ENCODE assay signal across 8 cellular contexts in the genomic region with DNA sequence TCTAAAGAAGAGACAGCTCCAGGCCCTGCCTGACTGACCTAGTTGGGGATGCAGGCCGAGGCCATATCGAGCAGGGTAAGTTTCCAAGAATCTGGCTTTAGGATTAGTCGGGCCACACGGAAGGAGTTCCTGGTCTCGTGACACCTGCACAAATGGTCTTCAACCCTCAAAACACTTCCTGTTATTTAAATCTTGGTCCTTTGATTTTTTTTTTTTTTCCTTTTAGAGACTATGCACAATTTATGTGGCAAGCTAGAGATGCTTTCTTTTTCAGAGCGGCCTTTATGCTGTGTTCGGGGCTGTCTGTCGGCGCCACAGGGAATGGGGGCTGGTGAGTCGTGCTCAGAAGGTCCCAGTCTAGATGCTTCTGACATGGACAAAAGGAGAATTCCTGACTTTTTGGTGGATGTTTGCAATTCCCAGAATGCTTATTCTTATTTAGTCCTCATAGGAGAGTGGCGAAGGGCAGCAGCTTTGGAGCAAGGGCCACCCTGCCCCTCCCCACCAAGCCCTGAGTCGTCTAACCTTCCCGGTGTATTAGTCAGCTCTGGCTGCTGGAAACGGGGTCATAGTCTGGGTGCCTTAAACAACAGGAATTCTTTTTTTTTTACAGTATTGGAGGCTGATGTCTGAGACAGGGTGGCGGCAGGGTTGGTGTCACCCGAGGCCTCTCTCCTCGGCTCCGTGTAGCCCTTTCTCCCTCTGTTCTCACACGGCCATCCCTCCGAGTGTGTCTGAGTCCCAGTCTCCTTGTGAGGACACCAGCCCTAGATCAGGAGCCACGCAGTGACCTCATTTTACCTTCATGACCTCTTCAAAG. TPM values are rescaled to one million over a fixed set of nuclear protein-coding genes. Genes with fewer than 3 reads are reported as not detected.
A peak's percentile ranks its signal among the peaks of the same experiment; 100 is the strongest.
DNase-seq lines count a peak whose midpoint lies in the region; ATAC-seq and TF ChIP-seq lines count a peak whose summit lies in the region.

No MANE protein-coding gene starts in this region.

- DNase-seq in AG08395 (ENCODE audit: low spot score) (peak; percentile 36), LoVo (ENCODE audit: low spot score) (peak; percentile 5), mesendoderm (peak; percentile 65), prostate gland (ENCODE audit: low spot score) (no peak), NCI-H524 (lab: John Stamatoyannopoulos, UW) (no peak)

- no peak overlapping the region for H2BK5ac ChIP-seq in mesendoderm (ENCODE audit: low read length)

- H3K4me1 ChIP-seq in mesendoderm (ENCODE audit: control insufficient read depth, low read depth, low read length) = peaks cover 15% of the 10 kb centered on the region
- no peaks in the 10 kb centered on the region for H3K4me1 ChIP-seq in prostate gland (replicated peaks)

- peaks cover 95% of the 10 kb centered on the region for H3K4me1 Mint-ChIP-seq in activated naive CD8-positive, alpha-beta T cell (ENCODE audit: low read depth)

- H4K8ac ChIP-seq in mesendoderm (ENCODE audit: low read depth, low read length) = no peak overlapping the region

- H3K4me3 ChIP-seq in mesendoderm (ENCODE audit: low read length) = no peak overlapping the region
- H3K4me3 ChIP-seq in prostate gland = no peak overlapping the region

- no peaks in the 10 kb centered on the region for H3K79me2 ChIP-seq in mesendoderm (ENCODE audit: control insufficient read depth, insufficient read depth, low read length)

- no peak overlapping the region for H2AK5ac ChIP-seq in mesendoderm (ENCODE audit: low read length)

- H3K56ac ChIP-seq in mesendoderm (ENCODE audit: low read length) = peak overlapping the region; percentile 35

- ATAC-seq in GM21825 (IDR thresholded peaks at IDR 0.05; ENCODE audit: unreplicated experiment) (no peak), HG02623 (IDR thresholded peaks at IDR 0.05; ENCODE audit: unreplicated experiment) (no peak)

- WGBS in mesendoderm (ENCODE audit: extremely low coverage, insufficient coverage, low lambda C conversion rate) = no CpG with 5 or more reads among the region's 21 CpGs
- 83% methylated on average over 21 of the region's 21 CpGs for WGBS in prostate gland

- H3K4me2 ChIP-seq in mesendoderm (ENCODE audit: low read length) = no peak overlapping the region

- TF ChIP-seq POLR2A in prostate gland (IDR thresholded peaks at IDR 0.05) = no peak

- no peaks in the 10 kb centered on the region for H3K9me3 ChIP-seq in prostate gland

- no peak overlapping the region for H4K5ac ChIP-seq in mesendoderm (ENCODE audit: low read length)

- H3K36me3 Mint-ChIP-seq in activated naive CD8-positive, alpha-beta T cell = no peaks in the 10 kb centered on the region

- H3K23ac ChIP-seq in mesendoderm (ENCODE audit: low read length) = no peak overlapping the region

- intact Hi-C loops in prostate gland (cut with DNase I) = no loop called here

- peak overlapping the region; percentile 20 for H3K18ac ChIP-seq in mesendoderm (ENCODE audit: low read length)

- no peaks in the 10 kb centered on the region for H3K27me3 Mint-ChIP-seq in activated naive CD8-positive, alpha-beta T cell

- H3K36me3 ChIP-seq in mesendoderm (ENCODE audit: control insufficient read depth, insufficient read depth, low read length) (no peaks in the 10 kb centered on the region), prostate gland (no peaks in the 10 kb centered on the region)

- no peak overlapping the region for H3K4ac ChIP-seq in mesendoderm (ENCODE audit: low read depth, low read length)

- no peaks in the 10 kb centered on the region for H3K9me3 Mint-ChIP-seq in activated naive CD8-positive, alpha-beta T cell (ENCODE audit: low read depth)

- no peak overlapping the region for H3K9ac ChIP-seq in mesendoderm (ENCODE audit: low read length)

- peak overlapping the region; percentile 15 for H3K27ac ChIP-seq in mesendoderm (ENCODE audit: low read depth, low read length)
- H3K27ac ChIP-seq in prostate gland = no peak overlapping the region

- no peaks in the 10 kb centered on the region for H3K79me1 ChIP-seq in mesendoderm (ENCODE audit: low read length)

- no peak overlapping the region for H2BK15ac ChIP-seq in mesendoderm (replicated peaks; ENCODE audit: low read depth)

- H3K4me3 Mint-ChIP-seq in activated naive CD8-positive, alpha-beta T cell = peak overlapping the region; percentile 89

- peak overlapping the region; percentile 90 for H3K27ac Mint-ChIP-seq in activated naive CD8-positive, alpha-beta T cell

- no peak for TF ChIP-seq CTCF in prostate gland (IDR thresholded peaks at IDR 0.05)

- H3K27me3 ChIP-seq in mesendoderm (ENCODE audit: insufficient read depth, low read length, poor library complexity) (no peaks in the 10 kb centered on the region), prostate gland (replicated peaks; ENCODE audit: insufficient read depth) (no peaks in the 10 kb centered on the region)

- H2BK120ac ChIP-seq in mesendoderm (ENCODE audit: low read depth, low read length) = no peak overlapping the region

RNA-seq across cellular contexts. Expression of a gene that starts 27.4 kb away (rescaled TPM):
- 9.2 TPM for polyA plus RNA-seq in mesendoderm (2013, experiment 1 of 2)
- polyA plus RNA-seq in mesendoderm (2013, experiment 2 of 2) = 8.8 TPM
- 100 to 1,000 TPM in 1 of 2 donors, 10 to 100 TPM in 1; 22.5 to 203 TPM for total RNA-seq in prostate gland

Comparison
In these comparisons a context has a peak if more than half of its experiments do, and no peak if none do; other contexts are left out.
1. DNase-seq: peak in AG08395 (single experiment), LoVo (single experiment) and mesendoderm (single experiment); none in prostate gland (single experiment) and NCI-H524 (0 of 2).